ENCODE assay signal across 8 cellular contexts in the genomic region with DNA sequence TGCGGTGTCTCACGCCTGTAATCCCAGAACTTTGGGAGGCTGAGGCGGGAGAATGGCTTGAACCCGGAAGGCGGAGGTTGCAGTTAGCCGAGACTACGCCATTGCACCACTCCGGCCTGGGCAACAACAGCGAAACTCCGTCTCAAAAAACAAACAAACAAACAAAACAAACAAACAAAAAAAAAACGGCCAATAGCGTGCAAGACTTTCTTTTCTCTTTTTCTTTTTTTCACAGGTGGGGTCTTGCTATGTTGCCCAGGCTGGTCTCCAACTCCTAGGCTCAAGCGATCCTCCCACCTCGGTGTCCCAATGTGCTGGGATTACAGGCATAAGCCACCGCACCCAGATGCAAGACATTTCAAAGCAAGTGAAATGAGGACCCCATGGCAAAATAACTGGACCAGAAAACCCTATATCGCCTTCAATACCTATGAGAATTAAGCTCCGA. TPM values are rescaled to one million over a fixed set of nuclear protein-coding genes. Genes with fewer than 3 reads are reported as not detected.
DNase-seq lines count a peak whose midpoint lies in the region; ATAC-seq and TF ChIP-seq lines count a peak whose summit lies in the region.

No MANE protein-coding gene starts in this region.

- H3K4me3 ChIP-seq in ACC112 (ENCODE audit: low read depth, low read length) (peak overlapping the region; percentile 100), IMR-90 (ENCODE audit: insufficient read depth, low read depth, low read length) (no peak overlapping the region), choroid plexus epithelial cell (ENCODE audit: low read depth, low read length) (peak overlapping the region; percentile 100)

- H3K9ac ChIP-seq in IMR-90 (ENCODE audit: low read depth, low read length): no peak overlapping the region

- peaks cover 29 to 73% (median 64%) of the 10 kb centered on the region in 4 donors for H3K4me1 Mint-ChIP-seq in naive thymus-derived CD8-positive, alpha-beta T cell

- H2AK5ac ChIP-seq in IMR-90 (ENCODE audit: low read depth, low read length): no peak overlapping the region

- H2BK5ac ChIP-seq in IMR-90 (ENCODE audit: low read depth, low read length, poor library complexity, severe bottlenecking): no peak overlapping the region

- H3K79me2 ChIP-seq in ACC112 (ENCODE audit: control insufficient read depth, insufficient read depth, low read length, unreplicated experiment): peaks cover 64% of the 10 kb centered on the region

- no peak for TF ChIP-seq RAD21 in IMR-90 (IDR thresholded peaks at IDR 0.05; ENCODE audit: low read length)

- H4K8ac ChIP-seq in IMR-90 (ENCODE audit: low read depth in 2 of 2, low read length in 2 of 2): no peak overlapping the region

- H3K27ac Mint-ChIP-seq in naive thymus-derived CD8-positive, alpha-beta T cell: peak overlapping the region in 6 of 10 donors; percentile 11 to 95 (median 76)

- no peak overlapping the region for H2AK9ac ChIP-seq in IMR-90 (replicated peaks; ENCODE audit: low read depth, low read length, poor library complexity)

- no peak overlapping the region for H3K27ac ChIP-seq in ACC112 (ENCODE audit: low read depth, low read length)
- no peak overlapping the region for H3K27ac ChIP-seq in IMR-90 (ENCODE audit: insufficient read depth, low read length)

- H2BK15ac ChIP-seq in IMR-90 (ENCODE audit: low read depth, low read length): no peak overlapping the region

- no peak overlapping the region for H3K23ac ChIP-seq in IMR-90 (ENCODE audit: low read depth, low read length)

- H3K9me1 ChIP-seq in IMR-90 (ENCODE audit: insufficient read depth, low read length): peaks cover 6% of the 10 kb centered on the region

- no peak overlapping the region for H4K91ac ChIP-seq in IMR-90 (ENCODE audit: insufficient read depth, low read depth, low read length)

- POLR2A ChIA-PET in IMR-90 (lab: Charles Lee; ENCODE audit: unreplicated experiment): interaction anchor here (0.7 kb wide), 1 partner anchor 22 kb away, joined by 3 read pairs; no protein-coding TSS in a partner anchor
- POLR2A ChIA-PET in naive thymus-derived CD8-positive, alpha-beta T cell (lab: Charles Lee): interaction anchor here (1.0 to 2.0 kb wide), 6 partner anchors 9 to 103 kb away, joined by 3 to 5 read pairs (median 3); no protein-coding TSS in a partner anchor

- TF ChIP-seq CTCF in IMR-90 (conservative IDR thresholded peaks at IDR 0.05; ENCODE audit: low read depth, low read length): no peak
- TF ChIP-seq CTCF in choroid plexus epithelial cell (conservative IDR thresholded peaks at IDR 0.05; ENCODE audit: low read depth, low read length): no peak

- no peak overlapping the region for H4K5ac ChIP-seq in IMR-90 (ENCODE audit: low read depth, low read length)

- peaks cover 57% of the 10 kb centered on the region for H4K20me1 ChIP-seq in IMR-90 (ENCODE audit: insufficient read depth, low read length)

- H3K27me3 Mint-ChIP-seq in naive thymus-derived CD8-positive, alpha-beta T cell: no peaks in the 10 kb centered on the region

- H3K4me3 Mint-ChIP-seq in naive thymus-derived CD8-positive, alpha-beta T cell: peak overlapping the region; percentile 44 to 99 (median 94)

- H3K36me3 ChIP-seq in ACC112 (ENCODE audit: insufficient read depth, low read length): no peaks in the 10 kb centered on the region; the same call in 1 of the 2 replicates
- H3K36me3 ChIP-seq in IMR-90 (ENCODE audit: control insufficient read depth, insufficient read depth, low read length): no peaks in the 10 kb centered on the region

- in situ Hi-C loops in IMR-90 (cut with MboI; ENCODE audit: low sequenced_read_pairs): no loop called here

- H2BK120ac ChIP-seq in IMR-90 (ENCODE audit: low read depth, low read length): no peak overlapping the region

- ATAC-seq in IMR-90 (ENCODE audit: low read depth) (no peak), HG03135 (IDR thresholded peaks at IDR 0.05; ENCODE audit: unreplicated experiment) (no peak), HG02840 (IDR thresholded peaks at IDR 0.05; ENCODE audit: low FRiP score, unreplicated experiment) (no peak)
- no peak for ATAC-seq in naive thymus-derived CD8-positive, alpha-beta T cell

- BruUV-seq in IMR-90 (replicated peaks; lab: Mats Ljungman, UMichigan): no TSS peak

- dilution Hi-C loops in IMR-90 (cut with HindIII; ENCODE audit: low sequenced_read_pairs, unreplicated experiment): no loop called here

- no peak overlapping the region for H3K18ac ChIP-seq in IMR-90 (ENCODE audit: low read depth, low read length)

- H3K4ac ChIP-seq in IMR-90 (ENCODE audit: low read depth, low read length): no peak overlapping the region

- no peak overlapping the region for H2BK20ac ChIP-seq in IMR-90 (ENCODE audit: low read depth, low read length)

- CTCF ChIA-PET in IMR-90 (lab: Yijun Ruan, JAX): interaction anchor here (0.6 to 2.0 kb wide), 3 partner anchors 47 to 461 kb away, joined by 3 to 7 read pairs (median 3); no protein-coding TSS in a partner anchor

- DNase-seq in IMR-90 (no peak), choroid plexus epithelial cell (ENCODE audit: low read depth) (no peak), HK-2 (ENCODE audit: unreplicated experiment) (no peak)
- DNase-seq in naive thymus-derived CD8-positive, alpha-beta T cell: no peak
- no peak for DNase-seq in activated effector memory CD4-positive, alpha-beta T cell treated with Interleukin-2 at 50 U/mL for 16 hours

- no peak overlapping the region for H3K56ac ChIP-seq in IMR-90 (ENCODE audit: extremely low read depth, insufficient read depth, low read length)

- intact Hi-C loops in IMR-90 (cut with micrococcal nuclease): no loop called here

- no peaks in the 10 kb centered on the region for H3K27me3 ChIP-seq in ACC112 (ENCODE audit: insufficient read depth, low read length)
- H3K27me3 ChIP-seq in IMR-90 (ENCODE audit: control insufficient read depth, insufficient read depth, low read length): no peaks in the 10 kb centered on the region

- H3K36me3 Mint-ChIP-seq in naive thymus-derived CD8-positive, alpha-beta T cell: peaks cover 0 to 3% (median 0%) of the 10 kb centered on the region in 3 donors

- 86% methylated on average over 10 of the region's 17 CpGs; no CpG with 5 or more reads in 1 of the 2 experiments for WGBS in IMR-90 (ENCODE audit: extremely low coverage in 2 of 2, insufficient read length in 1 of 2), 2 experiments

- peaks cover 17% of the 10 kb centered on the region for H3K4me1 ChIP-seq in ACC112 (ENCODE audit: control insufficient read depth, insufficient read depth, low read length, unreplicated experiment)
- peaks cover 9% of the 10 kb centered on the region for H3K4me1 ChIP-seq in IMR-90 (ENCODE audit: control insufficient read depth, insufficient read depth, low read length)

- H3K9me3 ChIP-seq in IMR-90 (ENCODE audit: control insufficient read depth, insufficient read depth, low read length): no peaks in the 10 kb centered on the region

- H3K14ac ChIP-seq in IMR-90 (replicated peaks; ENCODE audit: low read depth, low read length): no peak overlapping the region

- H2AFZ ChIP-seq in ACC112 (ENCODE audit: low read length, unreplicated experiment) (no peak overlapping the region), IMR-90 (replicated peaks; ENCODE audit: low read length, poor library complexity) (no peak overlapping the region)

- peak overlapping the region; percentile 55; the same call in 1 of the 2 replicates for H3K4me2 ChIP-seq in IMR-90 (ENCODE audit: low read depth, low read length)

- H3K79me1 ChIP-seq in IMR-90 (ENCODE audit: low read depth in 1 of 2, low read length in 2 of 2): peaks cover 16 to 58% of the 10 kb centered on the region in 2 experiments

- no peaks in the 10 kb centered on the region for H3K9me3 Mint-ChIP-seq in naive thymus-derived CD8-positive, alpha-beta T cell

- TF ChIP-seq POLR2A in IMR-90 (IDR thresholded peaks at IDR 0.05; ENCODE audit: low read depth, low read length): no peak

TF ChIP-seq in IMR-90, 13 proteins besides CTCF, POLR2A, EP300 and RAD21:
- TF ChIP-seq, protein P1, sequence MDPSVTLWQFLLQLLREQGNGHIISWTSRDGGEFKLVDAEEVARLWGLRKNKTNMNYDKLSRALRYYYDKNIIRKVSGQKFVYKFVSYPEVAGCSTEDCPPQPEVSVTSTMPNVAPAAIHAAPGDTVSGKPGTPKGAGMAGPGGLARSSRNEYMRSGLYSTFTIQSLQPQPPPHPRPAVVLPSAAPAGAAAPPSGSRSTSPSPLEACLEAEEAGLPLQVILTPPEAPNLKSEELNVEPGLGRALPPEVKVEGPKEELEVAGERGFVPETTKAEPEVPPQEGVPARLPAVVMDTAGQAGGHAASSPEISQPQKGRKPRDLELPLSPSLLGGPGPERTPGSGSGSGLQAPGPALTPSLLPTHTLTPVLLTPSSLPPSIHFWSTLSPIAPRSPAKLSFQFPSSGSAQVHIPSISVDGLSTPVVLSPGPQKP (IDR thresholded peaks at IDR 0.05; ENCODE audit: borderline replicate concordance, low read depth, low read length): no peak
- no peak for TF ChIP-seq MXI1 (IDR thresholded peaks at IDR 0.05; ENCODE audit: borderline replicate concordance, low read depth, low read length)
- TF ChIP-seq, protein P2, sequence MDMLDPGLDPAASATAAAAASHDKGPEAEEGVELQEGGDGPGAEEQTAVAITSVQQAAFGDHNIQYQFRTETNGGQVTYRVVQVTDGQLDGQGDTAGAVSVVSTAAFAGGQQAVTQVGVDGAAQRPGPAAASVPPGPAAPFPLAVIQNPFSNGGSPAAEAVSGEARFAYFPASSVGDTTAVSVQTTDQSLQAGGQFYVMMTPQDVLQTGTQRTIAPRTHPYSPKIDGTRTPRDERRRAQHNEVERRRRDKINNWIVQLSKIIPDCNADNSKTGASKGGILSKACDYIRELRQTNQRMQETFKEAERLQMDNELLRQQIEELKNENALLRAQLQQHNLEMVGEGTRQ (IDR thresholded peaks at IDR 0.05; ENCODE audit: low read depth, low read length): no peak
- TF ChIP-seq CHD1 (IDR thresholded peaks at IDR 0.05; ENCODE audit: low read depth, low read length): no peak
- no peak for TF ChIP-seq MAZ (IDR thresholded peaks at IDR 0.05; ENCODE audit: borderline replicate concordance, low read depth, low read length)
- TF ChIP-seq RFX5 (IDR thresholded peaks at IDR 0.05; ENCODE audit: low read depth, low read length): no peak
- TF ChIP-seq CEBPB (IDR thresholded peaks at IDR 0.05; ENCODE audit: low read depth, low read length): no peak
- TF ChIP-seq SMC3 (IDR thresholded peaks at IDR 0.05; ENCODE audit: low read depth, low read length): no peak
- no peak for TF ChIP-seq NFE2L2 (IDR thresholded peaks at IDR 0.05; ENCODE audit: low read depth, low read length)
- TF ChIP-seq FOS (IDR thresholded peaks at IDR 0.05; ENCODE audit: low read depth, low read length): no peak
- TF ChIP-seq MAFK (IDR thresholded peaks at IDR 0.05; ENCODE audit: low read depth, low read length): no peak
- TF ChIP-seq BHLHE40 (IDR thresholded peaks at IDR 0.05; ENCODE audit: low read depth, low read length): no peak
- no peak for TF ChIP-seq RCOR1 (IDR thresholded peaks at IDR 0.05; ENCODE audit: insufficient replicate concordance, low read length)

RNA-seq across cellular contexts. Expression of a gene that starts 1.6 kb away (rescaled TPM):
- total RNA-seq in IMR-90 (2012; rRNA removed): 216 and 221 TPM in 2 replicates
- 876 TPM in 2 replicates for polyA plus RNA-seq in IMR-90 (2012; rRNA removed)
- 905 and 937 TPM in 2 replicates for polyA plus RNA-seq in IMR-90 (2012; cell fraction: cytosol; rRNA removed)
- polyA plus RNA-seq in IMR-90 (2012; cell fraction: nucleus; rRNA removed; ENCODE audit: low replicate concordance): 546 and 844 TPM in 2 replicates
- 100 to 1,000 TPM; 203 to 206 TPM for total RNA-seq in naive thymus-derived CD8-positive, alpha-beta T cell
- 100 to 1,000 TPM; 389 to 442 (median 398) TPM for polyA plus RNA-seq in naive thymus-derived CD8-positive, alpha-beta T cell
